33 cellular contexts compared by ENCODE assay signal in the genomic region with DNA sequence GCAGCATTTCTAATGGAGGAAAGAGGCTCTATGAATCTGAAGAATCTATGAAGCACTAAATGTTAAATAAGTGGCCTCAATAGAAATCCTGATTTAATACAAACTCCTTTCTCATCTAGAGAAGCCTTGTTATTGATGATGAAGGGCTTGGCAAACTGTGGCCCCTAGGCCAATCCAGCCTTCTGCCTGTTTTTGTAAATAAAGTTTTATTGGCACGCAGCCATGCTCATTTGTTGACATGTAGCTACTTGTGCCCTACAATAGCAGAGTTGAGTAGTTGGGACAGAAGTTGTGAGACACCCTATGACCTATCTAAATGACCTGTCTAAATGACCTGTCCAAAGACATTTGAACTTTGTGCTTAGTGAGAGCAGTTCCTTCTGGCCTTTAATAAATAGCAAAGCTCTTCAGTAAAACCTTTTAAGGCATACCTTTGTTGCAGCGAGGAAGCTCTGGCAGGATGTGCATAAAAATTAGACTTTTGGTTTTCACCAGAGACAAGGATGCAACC.
"Had no signal": no experiment of that assay in that cellular context is flagged by ENCODE, and none has a peak within 500 bp of the region (broad histone marks: within the 10 kb centered on the region; RNA-seq: fewer than 3 reads in every experiment).

No MANE protein-coding gene starts in this region.

- H3K9me3 Mint-ChIP-seq: activated CD4-positive, alpha-beta memory T cell treated with anti-CD3 and anti-CD28 coated beads for 36 hours; activated CD4-positive, alpha-beta T cell treated with anti-CD3 and anti-CD28 coated beads, Interleukin-2, amount 10 ng/mL, durations not matched to agents 24 days and 14 days; activated naive CD4-positive, alpha-beta T cell treated with anti-CD3 and anti-CD28 coated beads for 36 hours; activated naive CD4-positive, alpha-beta T cell treated with anti-CD3 and anti-CD28 coated beads, Interleukin-2, amount 50 U/mL, for 24 hours; activated naive CD8-positive, alpha-beta T cell treated with anti-CD3 and anti-CD28 coated beads for 36 hours; activated naive CD8-positive, alpha-beta T cell treated with anti-CD3 and anti-CD28 coated beads, Interleukin-2, amount 50 U/mL, for 24 hours; activated T-helper 1 cell treated with anti-CD3 and anti-CD28 coated beads, Interleukin-12 subunit alpha, Interleukin-12 subunit beta, Interleukin-2, Interleukin-4 antibody, amounts not matched to agents 30 ng/mL and 10 ng/mL and 1 ng/mL, durations not matched to agents 14 hours and 24 hours and 36 hours; activated T-helper 2 cell treated with anti-CD3 and anti-CD28 coated beads, Interferon-gamma antibody, Interleukin-2, Interleukin-4, amounts not matched to agents 10 μg/mL and 5 μg/mL and 100 μg/mL, durations not matched to agents 14 hours and 24 hours and 36 hours; dendritic cell treated with granulocyte-macrophage colony-stimulating factor and Interleukin-4, amounts not matched to agents 40 ng/mL and 50 ng/mL, for 4 days; endodermal cell had no signal

- H3K4me3 ChIP-seq: adrenal gland, body of pancreas, breast epithelium, cardiac muscle cell, colonic mucosa, dorsolateral prefrontal cortex had no signal

- H3K4me3 Mint-ChIP-seq: activated CD4-positive, alpha-beta memory T cell treated with anti-CD3 and anti-CD28 coated beads for 36 hours; activated CD4-positive, alpha-beta T cell treated with anti-CD3 and anti-CD28 coated beads for 36 hours; activated CD4-positive, alpha-beta T cell treated with anti-CD3 and anti-CD28 coated beads, Interleukin-2, amount 10 ng/mL, durations not matched to agents 24 days and 14 days; activated CD8-positive, alpha-beta memory T cell treated with anti-CD3 and anti-CD28 coated beads, Interleukin-2, amount 10 ng/mL, durations not matched to agents 7 days and 5 days; activated CD8-positive, alpha-beta T cell treated with anti-CD3 and anti-CD28 coated beads, Interleukin-2, amount 10 ng/mL, durations not matched to agents 7 days and 5 days; activated naive CD4-positive, alpha-beta T cell treated with anti-CD3 and anti-CD28 coated beads for 36 hours; activated naive CD4-positive, alpha-beta T cell treated with anti-CD3 and anti-CD28 coated beads, Interleukin-2, amount 50 U/mL, for 24 hours; activated naive CD8-positive, alpha-beta T cell treated with anti-CD3 and anti-CD28 coated beads for 36 hours; activated naive CD8-positive, alpha-beta T cell treated with anti-CD3 and anti-CD28 coated beads, Interleukin-2, amount 50 U/mL, for 24 hours; activated T-helper 1 cell treated with anti-CD3 and anti-CD28 coated beads, Interleukin-12 subunit alpha, Interleukin-12 subunit beta, Interleukin-2, Interleukin-4 antibody, amounts not matched to agents 30 ng/mL and 10 ng/mL and 1 ng/mL, durations not matched to agents 14 hours and 24 hours and 36 hours; dendritic cell treated with granulocyte-macrophage colony-stimulating factor and Interleukin-4, amounts not matched to agents 40 ng/mL and 50 ng/mL, for 4 days; endodermal cell had no signal

- ATAC-seq: activated CD4-positive, alpha-beta T cell treated with anti-CD3 and anti-CD28 coated beads for 36 hours; activated CD8-positive, alpha-beta memory T cell treated with anti-CD3 and anti-CD28 coated beads, Interleukin-2, amount 10 ng/mL, durations not matched to agents 7 days and 5 days; activated CD8-positive, alpha-beta T cell treated with anti-CD3 and anti-CD28 coated beads, Interleukin-2, amount 10 ng/mL, durations not matched to agents 7 days and 5 days; activated naive CD8-positive, alpha-beta T cell treated with anti-CD3 and anti-CD28 coated beads, Interleukin-2, amount 50 U/mL, for 24 hours; body of pancreas; esophagus mucosa had no signal

- H3K36me3 Mint-ChIP-seq: activated CD4-positive, alpha-beta memory T cell treated with anti-CD3 and anti-CD28 coated beads for 36 hours; activated CD8-positive, alpha-beta memory T cell treated with anti-CD3 and anti-CD28 coated beads, Interleukin-2, amount 10 ng/mL, durations not matched to agents 7 days and 5 days; activated naive CD4-positive, alpha-beta T cell treated with anti-CD3 and anti-CD28 coated beads, Interleukin-2, amount 50 U/mL, for 24 hours; activated naive CD8-positive, alpha-beta T cell treated with anti-CD3 and anti-CD28 coated beads for 36 hours had no signal

- H3K36me3 ChIP-seq: adrenal gland, breast epithelium, cardiac muscle cell, colonic mucosa had no signal

- H3K27ac ChIP-seq: adrenal gland, body of pancreas, breast epithelium, cardiac muscle cell, colonic mucosa, dorsolateral prefrontal cortex had no signal

- H3K27me3 ChIP-seq: adrenal gland, body of pancreas, breast epithelium, cardiac muscle cell, colonic mucosa had no signal

- H3K4me1 Mint-ChIP-seq: activated CD4-positive, alpha-beta T cell treated with anti-CD3 and anti-CD28 coated beads for 36 hours; activated CD4-positive, alpha-beta T cell treated with anti-CD3 and anti-CD28 coated beads, Interleukin-2, amount 10 ng/mL, durations not matched to agents 24 days and 14 days; activated CD8-positive, alpha-beta memory T cell treated with anti-CD3 and anti-CD28 coated beads, Interleukin-2, amount 10 ng/mL, durations not matched to agents 7 days and 5 days; activated naive CD4-positive, alpha-beta T cell treated with anti-CD3 and anti-CD28 coated beads, Interleukin-2, amount 50 U/mL, for 24 hours; activated naive CD8-positive, alpha-beta T cell treated with anti-CD3 and anti-CD28 coated beads for 36 hours; activated naive CD8-positive, alpha-beta T cell treated with anti-CD3 and anti-CD28 coated beads, Interleukin-2, amount 50 U/mL, for 24 hours had no signal

- DNase-seq: activated CD4-positive, alpha-beta memory T cell treated with anti-CD3 and anti-CD28 coated beads for 36 hours; activated CD4-positive, alpha-beta T cell treated with anti-CD3 and anti-CD28 coated beads for 36 hours; activated CD4-positive, alpha-beta T cell treated with anti-CD3 and anti-CD28 coated beads, Interleukin-2, amount 10 ng/mL, durations not matched to agents 24 days and 14 days; activated CD4-positive, CD25-positive, alpha-beta regulatory T cell; activated CD4-positive, CD25-positive, alpha-beta regulatory T cell treated with anti-CD3 and anti-CD28 coated beads, Interleukin-2, amount 50 U/mL, for 72 hours; activated CD8-positive, alpha-beta memory T cell treated with anti-CD3 and anti-CD28 coated beads, Interleukin-2, amount 10 ng/mL, durations not matched to agents 7 days and 5 days; activated CD8-positive, alpha-beta memory T cell treated with anti-CD3 and anti-CD28 coated beads, Interleukin-2, amount 50 U/mL, for 4 hours; activated CD8-positive, alpha-beta T cell treated with anti-CD3 and anti-CD28 coated beads, Interleukin-2, amount 10 ng/mL, durations not matched to agents 7 days and 5 days; activated effector memory CD4-positive, alpha-beta T cell treated with anti-CD3 and anti-CD28 coated beads, Interleukin-2, amount 50 U/mL, for 16 hours; activated naive CD4-positive, alpha-beta T cell treated with anti-CD3 and anti-CD28 coated beads for 36 hours; activated naive CD8-positive, alpha-beta T cell treated with anti-CD3 and anti-CD28 coated beads for 36 hours; activated naive CD8-positive, alpha-beta T cell treated with anti-CD3 and anti-CD28 coated beads, Interleukin-2, amount 50 U/mL, for 24 hours; activated T-cell treated with anti-CD3 and anti-CD28 coated beads, Interleukin-2, amount 50 U/mL, for 1 hour; activated T-cell treated with anti-CD3 and anti-CD28 coated beads, Interleukin-2, amount 50 U/mL, for 48 hours; adrenal gland; amygdala; aorta; body of pancreas; central memory CD4-positive, alpha-beta T cell; cerebellar nuclear complex; colonic mucosa; dorsolateral prefrontal cortex; effector memory CD4-positive, alpha-beta T cell; endodermal cell; foreskin fibroblast; T-helper 2 cell had no signal

- H3K9me3 ChIP-seq: adrenal gland, body of pancreas, breast epithelium, colonic mucosa had no signal

- H3K4me1 ChIP-seq: breast epithelium, colonic mucosa had no signal

- H3K27ac Mint-ChIP-seq: activated CD4-positive, alpha-beta memory T cell treated with anti-CD3 and anti-CD28 coated beads for 36 hours; activated CD4-positive, alpha-beta T cell treated with anti-CD3 and anti-CD28 coated beads for 36 hours; activated CD4-positive, alpha-beta T cell treated with anti-CD3 and anti-CD28 coated beads, Interleukin-2, amount 10 ng/mL, durations not matched to agents 24 days and 14 days; activated CD8-positive, alpha-beta memory T cell treated with anti-CD3 and anti-CD28 coated beads, Interleukin-2, amount 10 ng/mL, durations not matched to agents 7 days and 5 days; activated CD8-positive, alpha-beta T cell treated with anti-CD3 and anti-CD28 coated beads, Interleukin-2, amount 10 ng/mL, durations not matched to agents 7 days and 5 days; activated naive CD4-positive, alpha-beta T cell treated with anti-CD3 and anti-CD28 coated beads for 36 hours; activated naive CD4-positive, alpha-beta T cell treated with anti-CD3 and anti-CD28 coated beads, Interleukin-2, amount 50 U/mL, for 24 hours; activated naive CD8-positive, alpha-beta T cell treated with anti-CD3 and anti-CD28 coated beads for 36 hours; activated naive CD8-positive, alpha-beta T cell treated with anti-CD3 and anti-CD28 coated beads, Interleukin-2, amount 50 U/mL, for 24 hours; activated T-helper 1 cell treated with anti-CD3 and anti-CD28 coated beads, Interleukin-12 subunit alpha, Interleukin-12 subunit beta, Interleukin-2, Interleukin-4 antibody, amounts not matched to agents 30 ng/mL and 10 ng/mL and 1 ng/mL, durations not matched to agents 14 hours and 24 hours and 36 hours; activated T-helper 2 cell treated with anti-CD3 and anti-CD28 coated beads, Interferon-gamma antibody, Interleukin-2, Interleukin-4, amounts not matched to agents 10 μg/mL and 5 μg/mL and 100 μg/mL, durations not matched to agents 14 hours and 24 hours and 36 hours; dendritic cell treated with granulocyte-macrophage colony-stimulating factor and Interleukin-4, amounts not matched to agents 40 ng/mL and 50 ng/mL, for 4 days; endodermal cell had no signal

- H3K27me3 Mint-ChIP-seq: activated CD4-positive, alpha-beta memory T cell treated with anti-CD3 and anti-CD28 coated beads for 36 hours; activated CD4-positive, alpha-beta T cell treated with anti-CD3 and anti-CD28 coated beads for 36 hours; activated CD4-positive, alpha-beta T cell treated with anti-CD3 and anti-CD28 coated beads, Interleukin-2, amount 10 ng/mL, durations not matched to agents 24 days and 14 days; activated CD8-positive, alpha-beta memory T cell treated with anti-CD3 and anti-CD28 coated beads, Interleukin-2, amount 10 ng/mL, durations not matched to agents 7 days and 5 days; activated naive CD4-positive, alpha-beta T cell treated with anti-CD3 and anti-CD28 coated beads, Interleukin-2, amount 50 U/mL, for 24 hours; activated naive CD8-positive, alpha-beta T cell treated with anti-CD3 and anti-CD28 coated beads for 36 hours; activated naive CD8-positive, alpha-beta T cell treated with anti-CD3 and anti-CD28 coated beads, Interleukin-2, amount 50 U/mL, for 24 hours; dendritic cell treated with granulocyte-macrophage colony-stimulating factor and Interleukin-4, amounts not matched to agents 40 ng/mL and 50 ng/mL, for 4 days had no signal
